ENCODE assay signal across 25 cellular contexts in the genomic region with DNA sequence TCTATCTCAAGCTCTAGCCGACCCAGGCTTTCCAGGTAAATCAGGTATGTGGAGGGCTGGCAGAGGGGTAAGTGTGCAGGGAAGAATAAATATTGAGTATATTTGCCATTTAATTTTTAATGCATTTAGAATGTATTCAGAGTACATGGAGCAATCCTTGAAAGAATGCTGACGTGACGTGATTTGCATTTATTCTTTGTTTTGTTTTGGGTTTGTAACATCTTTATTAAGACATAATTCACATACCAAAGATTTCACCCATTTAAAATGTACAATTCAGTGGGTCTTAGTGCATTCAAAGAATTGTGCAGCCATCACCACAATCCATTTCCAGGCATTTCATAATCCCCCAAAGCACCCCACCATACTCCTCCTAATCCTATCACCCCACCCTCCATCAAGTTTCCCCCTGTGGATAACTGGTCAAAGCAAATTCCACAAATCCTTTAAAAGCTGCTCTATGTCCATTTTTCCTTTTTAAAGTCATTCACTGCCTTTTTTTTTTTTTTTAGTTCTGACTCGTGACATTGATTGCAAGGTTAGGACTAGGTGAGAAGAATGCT.
"Had no signal": no experiment of that assay in that cellular context is flagged by ENCODE, and none has a peak within 500 bp of the region (broad histone marks: within the 10 kb centered on the region; RNA-seq: fewer than 3 reads in every experiment).

No MANE protein-coding gene starts in this region.

- H3K4me3 Mint-ChIP-seq: activated CD4-positive, alpha-beta memory T cell treated with anti-CD3 and anti-CD28 coated beads for 36 hours; activated CD4-positive, alpha-beta T cell treated with anti-CD3 and anti-CD28 coated beads, Interleukin-2, amount 10 ng/mL, durations not matched to agents 7 days and 5 days; activated naive CD8-positive, alpha-beta T cell treated with anti-CD3 and anti-CD28 coated beads, Interleukin-2, amount 10 ng/mL, durations not matched to agents 7 days and 5 days; activated T-helper 17 cell treated with anti-CD3 and anti-CD28 coated beads, Interleukin-2, amount 50 U/mL, for 72 hours; brain; T-cell had no signal

- H3K4me1 Mint-ChIP-seq: activated CD4-positive, alpha-beta T cell treated with anti-CD3 and anti-CD28 coated beads, Interleukin-2, amount 10 ng/mL, durations not matched to agents 7 days and 5 days; activated naive CD8-positive, alpha-beta T cell treated with anti-CD3 and anti-CD28 coated beads, Interleukin-2, amount 10 ng/mL, durations not matched to agents 7 days and 5 days; activated T-helper 17 cell treated with anti-CD3 and anti-CD28 coated beads, Interleukin-2, amount 50 U/mL, for 72 hours; T-cell had no signal

- H3K36me3 Mint-ChIP-seq: activated CD4-positive, alpha-beta memory T cell treated with anti-CD3 and anti-CD28 coated beads for 36 hours; activated naive CD8-positive, alpha-beta T cell treated with anti-CD3 and anti-CD28 coated beads, Interleukin-2, amount 10 ng/mL, durations not matched to agents 7 days and 5 days; brain; T-cell had no signal

- H3K9me3 Mint-ChIP-seq: activated CD4-positive, alpha-beta memory T cell treated with anti-CD3 and anti-CD28 coated beads for 36 hours; activated CD4-positive, alpha-beta T cell treated with anti-CD3 and anti-CD28 coated beads, Interleukin-2, amount 10 ng/mL, durations not matched to agents 7 days and 5 days; activated naive CD8-positive, alpha-beta T cell treated with anti-CD3 and anti-CD28 coated beads, Interleukin-2, amount 10 ng/mL, durations not matched to agents 7 days and 5 days; activated T-helper 17 cell treated with anti-CD3 and anti-CD28 coated beads, Interleukin-2, amount 50 U/mL, for 72 hours; T-cell had no signal

- DNase-seq: activated CD4-positive, alpha-beta memory T cell treated with anti-CD3 and anti-CD28 coated beads for 36 hours; activated CD4-positive, alpha-beta T cell treated with anti-CD3 and anti-CD28 coated beads, Interleukin-2, amount 10 ng/mL, durations not matched to agents 7 days and 5 days; activated CD4-positive, CD25-positive, alpha-beta regulatory T cell; activated CD8-positive, alpha-beta memory T cell treated with anti-CD3 and anti-CD28 coated beads for 24 hours; activated gamma-delta T cell treated with Interleukin-2 at 50 U/mL for 16 hours; activated naive CD4-positive, alpha-beta T cell treated with anti-CD3 and anti-CD28 coated beads, Interleukin-2, amount 50 U/mL, for 16 hours; activated naive CD8-positive, alpha-beta T cell treated with anti-CD3 and anti-CD28 coated beads, Interleukin-2, amount 10 ng/mL, durations not matched to agents 7 days and 5 days; activated T-cell treated with anti-CD3 and anti-CD28 coated beads, Interleukin-2, amount 50 U/mL, for 48 hours; aorta; MM.1S; NCI-H1105; NCI-H1436; NCI-H1694 treated with DMSO at 0.1 percent for 48 hours; NCI-H2029 treated with DMSO at 0.1 percent for 48 hours; NCI-H345; NCI-H510A; NCI-H526 treated with DMSO at 0.1 percent for 48 hours; NCI-H82; T-cell; T-helper 2 cell; T1000 had no signal

- ATAC-seq: activated T-helper 17 cell treated with anti-CD3 and anti-CD28 coated beads, Interleukin-2, amount 50 U/mL, for 72 hours; T-cell had no signal

- H3K4me3 ChIP-seq: SK-N-MC had no signal

- H3K27me3 Mint-ChIP-seq: activated naive CD8-positive, alpha-beta T cell treated with anti-CD3 and anti-CD28 coated beads, Interleukin-2, amount 10 ng/mL, durations not matched to agents 7 days and 5 days had no signal

- H3K27ac ChIP-seq: SK-N-MC, VCaP had no signal

- H3K27ac Mint-ChIP-seq: activated CD4-positive, alpha-beta memory T cell treated with anti-CD3 and anti-CD28 coated beads for 36 hours; activated CD4-positive, alpha-beta T cell treated with anti-CD3 and anti-CD28 coated beads, Interleukin-2, amount 10 ng/mL, durations not matched to agents 7 days and 5 days; activated naive CD8-positive, alpha-beta T cell treated with anti-CD3 and anti-CD28 coated beads, Interleukin-2, amount 10 ng/mL, durations not matched to agents 7 days and 5 days; activated T-helper 17 cell treated with anti-CD3 and anti-CD28 coated beads, Interleukin-2, amount 50 U/mL, for 72 hours; T-cell had no signal
